In the genomic region with DNA sequence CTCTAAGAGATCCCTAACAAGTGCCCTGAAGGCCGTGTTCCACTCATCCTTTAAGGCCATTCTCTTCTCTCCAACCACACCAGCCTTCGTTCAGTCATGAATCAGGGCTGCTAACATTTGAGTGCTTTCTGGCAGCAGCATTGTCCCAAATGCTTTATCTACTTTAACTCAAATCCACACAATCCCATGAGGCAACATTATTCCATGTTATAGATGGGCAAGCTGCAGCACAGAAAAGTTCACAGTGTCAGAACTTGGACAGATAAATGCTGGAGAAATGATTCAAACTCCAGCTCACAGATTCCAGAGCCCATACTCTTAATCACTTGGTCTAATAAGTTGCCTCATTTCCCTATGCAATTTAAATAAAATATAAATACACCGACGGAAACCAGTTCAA, we compare ENCODE assay signal across 21 cellular contexts.
DNase-seq lines count a peak whose midpoint lies in the region; ATAC-seq and TF ChIP-seq lines count a peak whose summit lies in the region.
"Had no signal": no experiment of that assay in that cellular context is flagged by ENCODE, and none has a peak within 500 bp of the region (broad histone marks: within the 10 kb centered on the region; RNA-seq: fewer than 3 reads in every experiment).

No MANE protein-coding gene starts in this region.

- intact Hi-C loops in activated naive CD4-positive, alpha-beta T cell treated with anti-CD3 and anti-CD28 coated beads for 36 hours (cut with micrococcal nuclease): loop anchor here (1.0 to 10.0 kb wide), 18 partner anchors 15 to 1752 kb away; partner anchors contain the start of genes CYCS, FAM221A, GSDME and IGF2BP3

- CTCF ChIA-PET in activated naive CD4-positive, alpha-beta T cell treated with anti-CD3 and anti-CD28 coated beads for 36 hours (lab: Charles Lee): interaction anchor here (1.8 kb wide), 1 partner anchor 15 kb away, joined by 5 read pairs; no protein-coding TSS in a partner anchor

- H3K27ac Mint-ChIP-seq in activated naive CD4-positive, alpha-beta T cell treated with anti-CD3 and anti-CD28 coated beads, Interleukin-2, amount 50 U/mL, for 72 hours: peak overlapping the region; percentile 52 to 88
- no peak overlapping the region for H3K27ac Mint-ChIP-seq in activated naive CD4-positive, alpha-beta T cell treated with anti-CD3 and anti-CD28 coated beads for 36 hours
- H3K27ac Mint-ChIP-seq in chondrocyte (ENCODE audit: unreplicated experiment): peak overlapping the region; percentile 34
- H3K27ac Mint-ChIP-seq in stimulated activated naive B cell treated with anti-CD40 and anti-IgM and Interleukin-4, amounts not matched to agents 10 μg/mL and 1 μg/mL and 100 μg/mL, for 72 hours: peak overlapping the region; percentile 93
- H3K27ac Mint-ChIP-seq: endodermal cell had no signal

- H3K27me3 ChIP-seq in OCI-LY1 (ENCODE audit: insufficient read depth, low read length): no peaks in the 10 kb centered on the region
- no peaks in the 10 kb centered on the region for H3K27me3 ChIP-seq in tibial nerve
- H3K27me3 ChIP-seq: ascending aorta, heart left ventricle, neutrophil had no signal

- peaks cover 86% of the 10 kb centered on the region for H3K4me1 ChIP-seq in OCI-LY1 (ENCODE audit: insufficient read depth, low read length, severe bottlenecking)
- no peaks in the 10 kb centered on the region for H3K4me1 ChIP-seq in tibial nerve
- H3K4me1 ChIP-seq: ascending aorta, left ventricle myocardium inferior had no signal

- H3K4me3 ChIP-seq in OCI-LY1 (ENCODE audit: low read depth, low read length, poor library complexity, severe bottlenecking) (peak overlapping the region; percentile 45), tibial nerve (no peak overlapping the region)
- H3K4me3 ChIP-seq: ascending aorta, heart left ventricle, left ventricle myocardium inferior, mucosa of descending colon, thoracic aorta had no signal

- no peak for TF ChIP-seq CTCF in OCI-LY1 (IDR thresholded peaks at IDR 0.05; ENCODE audit: low read length)
- TF ChIP-seq CTCF in chondrocyte (IDR thresholded peaks at IDR 0.05): no peak
- TF ChIP-seq CTCF in tibial nerve (IDR thresholded peaks at IDR 0.05): no peak

- H3K9me3 ChIP-seq in OCI-LY1 (ENCODE audit: low read length) (no peaks in the 10 kb centered on the region), tibial nerve (no peaks in the 10 kb centered on the region)
- H3K9me3 ChIP-seq: ascending aorta, heart left ventricle, left ventricle myocardium inferior, mucosa of descending colon, neutrophil, thoracic aorta had no signal

- no peaks in the 10 kb centered on the region for H3K9me2 ChIP-seq in OCI-LY1 (ENCODE audit: low read depth, low read length)

- no peak for DNase-seq in activated naive CD4-positive, alpha-beta T cell treated with anti-CD3 and anti-CD28 coated beads, Interleukin-2, amount 50 U/mL, for 72 hours (ENCODE audit: low spot score in 2 of 2)
- DNase-seq in activated naive CD4-positive, alpha-beta T cell treated with anti-CD3 and anti-CD28 coated beads for 36 hours: no peak
- DNase-seq in chondrocyte (ENCODE audit: low spot score) (no peak), 8988T (no peak), pons (ENCODE audit: low spot score) (no peak), tibial nerve (ENCODE audit: low spot score in 2 of 2) (no peak)
- DNase-seq in stimulated activated naive B cell treated with anti-CD40 and anti-IgM and Interleukin-4, amounts not matched to agents 10 μg/mL and 1 μg/mL and 100 μg/mL, for 72 hours: no peak
- DNase-seq: activated gamma-delta T cell, DMS79, endodermal cell, heart left ventricle, left ventricle myocardium inferior, mucosa of descending colon, NCI-H187 treated with DMSO at 0.1 percent for 48 hours, NCI-H446, RPMI8226 had no signal

- 0 out of 2 replicates have a peak, but pooled peaks cover 9% of the 10 kb centered on the region for H3K79me2 ChIP-seq in OCI-LY1 (ENCODE audit: insufficient read depth, low read length)

- peaks cover 52% of the 10 kb centered on the region for H3K4me1 Mint-ChIP-seq in activated naive CD4-positive, alpha-beta T cell treated with anti-CD3 and anti-CD28 coated beads for 36 hours (ENCODE audit: low read depth)
- peaks cover 49% of the 10 kb centered on the region for H3K4me1 Mint-ChIP-seq in chondrocyte (ENCODE audit: low read depth)
- H3K4me1 Mint-ChIP-seq in stimulated activated naive B cell treated with anti-CD40 and anti-IgM and Interleukin-4, amounts not matched to agents 10 μg/mL and 1 μg/mL and 100 μg/mL, for 72 hours: peaks cover 41 to 70% of the 10 kb centered on the region in 2 donors

- H3K27me3 Mint-ChIP-seq in activated naive CD4-positive, alpha-beta T cell treated with anti-CD3 and anti-CD28 coated beads for 36 hours (ENCODE audit: low read depth): peaks cover 6% of the 10 kb centered on the region
- H3K27me3 Mint-ChIP-seq in chondrocyte (ENCODE audit: low read depth): no peaks in the 10 kb centered on the region
- H3K27me3 Mint-ChIP-seq in stimulated activated naive B cell treated with anti-CD40 and anti-IgM and Interleukin-4, amounts not matched to agents 10 μg/mL and 1 μg/mL and 100 μg/mL, for 72 hours: no peaks in the 10 kb centered on the region

- no peaks in the 10 kb centered on the region for H4K20me1 ChIP-seq in OCI-LY1 (ENCODE audit: insufficient read depth, low read length)

- 67 to 69% methylated on average over 4 of the region's 4 CpGs for WGBS in tibial nerve, 2 donors

- no peak for TF ChIP-seq POLR2A in tibial nerve (IDR thresholded peaks at IDR 0.05)

- no peak overlapping the region for H3K4me3 Mint-ChIP-seq in activated naive CD4-positive, alpha-beta T cell treated with anti-CD3 and anti-CD28 coated beads for 36 hours
- no peak overlapping the region for H3K4me3 Mint-ChIP-seq in chondrocyte (ENCODE audit: unreplicated experiment)
- H3K4me3 Mint-ChIP-seq in stimulated activated naive B cell treated with anti-CD40 and anti-IgM and Interleukin-4, amounts not matched to agents 10 μg/mL and 1 μg/mL and 100 μg/mL, for 72 hours: peak overlapping the region; percentile 35 to 36
- H3K4me3 Mint-ChIP-seq: endodermal cell had no signal

- H3K36me3 ChIP-seq in OCI-LY1 (ENCODE audit: insufficient read depth, low read length) (peaks cover 16% of the 10 kb centered on the region; the same call in 1 of the 2 replicates), tibial nerve (no peaks in the 10 kb centered on the region)
- H3K36me3 ChIP-seq: ascending aorta, heart left ventricle, left ventricle myocardium inferior, neutrophil, thoracic aorta had no signal

- peak overlapping the region; percentile 70 for H3K4me2 ChIP-seq in OCI-LY1 (ENCODE audit: low read length)

- H3F3A ChIP-seq in OCI-LY1 (ENCODE audit: insufficient read depth, low read length): peaks cover 25% of the 10 kb centered on the region

- H3K9me3 Mint-ChIP-seq in activated naive CD4-positive, alpha-beta T cell treated with anti-CD3 and anti-CD28 coated beads, Interleukin-2, amount 50 U/mL, for 72 hours: peaks cover 0 to 4% of the 10 kb centered on the region in 2 donors
- no peaks in the 10 kb centered on the region for H3K9me3 Mint-ChIP-seq in activated naive CD4-positive, alpha-beta T cell treated with anti-CD3 and anti-CD28 coated beads for 36 hours
- H3K9me3 Mint-ChIP-seq in chondrocyte (ENCODE audit: low read depth): no peaks in the 10 kb centered on the region
- H3K9me3 Mint-ChIP-seq in stimulated activated naive B cell treated with anti-CD40 and anti-IgM and Interleukin-4, amounts not matched to agents 10 μg/mL and 1 μg/mL and 100 μg/mL, for 72 hours: peaks cover 0 to 2% of the 10 kb centered on the region in 2 donors
- H3K9me3 Mint-ChIP-seq: CD8-positive, alpha-beta memory T cell; endodermal cell had no signal

- peaks cover 0 to 5% of the 10 kb centered on the region in 2 donors for H3K36me3 Mint-ChIP-seq in activated naive CD4-positive, alpha-beta T cell treated with anti-CD3 and anti-CD28 coated beads, Interleukin-2, amount 50 U/mL, for 72 hours
- H3K36me3 Mint-ChIP-seq in activated naive CD4-positive, alpha-beta T cell treated with anti-CD3 and anti-CD28 coated beads for 36 hours (ENCODE audit: low read depth): no peaks in the 10 kb centered on the region
- peaks cover 7% of the 10 kb centered on the region for H3K36me3 Mint-ChIP-seq in chondrocyte (ENCODE audit: low read depth)
- peaks cover 0 to 3% of the 10 kb centered on the region in 2 donors for H3K36me3 Mint-ChIP-seq in stimulated activated naive B cell treated with anti-CD40 and anti-IgM and Interleukin-4, amounts not matched to agents 10 μg/mL and 1 μg/mL and 100 μg/mL, for 72 hours
- H3K36me3 Mint-ChIP-seq: CD8-positive, alpha-beta memory T cell had no signal

- no peak overlapping the region for H2AFZ ChIP-seq in OCI-LY1 (ENCODE audit: low read length)

- TF ChIP-seq EP300 in tibial nerve (IDR thresholded peaks at IDR 0.05): no peak

- H3K27ac ChIP-seq in OCI-LY1 (ENCODE audit: low read depth, low read length, poor library complexity, severe bottlenecking) (peak overlapping the region; percentile 98), tibial nerve (no peak overlapping the region)
- H3K27ac ChIP-seq: ascending aorta, heart left ventricle, left ventricle myocardium inferior, neutrophil, thoracic aorta had no signal

- no peak for ATAC-seq in activated naive CD4-positive, alpha-beta T cell treated with anti-CD3 and anti-CD28 coated beads, Interleukin-2, amount 50 U/mL, for 72 hours
- ATAC-seq in stimulated activated naive B cell treated with anti-CD40 and anti-IgM and Interleukin-4, amounts not matched to agents 10 μg/mL and 1 μg/mL and 100 μg/mL, for 72 hours (replicated peaks): no peak
- ATAC-seq: heart left ventricle, mucosa of descending colon had no signal

- peak overlapping the region; percentile 69 for H3K9ac ChIP-seq in OCI-LY1 (ENCODE audit: low read length)

Comparison
In these comparisons a context has a peak if more than half of its experiments do, and no peak if none do; other contexts are left out.
1. H3K4me3 Mint-ChIP-seq: peak in stimulated activated naive B cell treated with anti-CD40 and anti-IgM and Interleukin-4, amounts not matched to agents 10 μg/mL and 1 μg/mL and 100 μg/mL, for 72 hours (2 of 2); none in activated naive CD4-positive, alpha-beta T cell treated with anti-CD3 and anti-CD28 coated beads for 36 hours (single experiment) and chondrocyte (single experiment).